ENCODE assay signal across 8 cellular contexts in genomic region chr17:68035523-68036303, GRCh38. TPM values are rescaled to one million over a fixed set of nuclear protein-coding genes. Genes with fewer than 3 reads are reported as not detected.
DNase-seq lines count a peak whose midpoint lies in the region; ATAC-seq, FAIRE-seq and TF ChIP-seq lines count a peak whose summit lies in the region.

KPNA2 (plus strand) TSS chr17:68035735; CDS start chr17:68037133, 1,398 bp downstream.

- peak within 1 kb of the TSS; percentile 90 for H3K27ac ChIP-seq in CD4-positive, CD25-positive, alpha-beta regulatory T cell (ENCODE audit: insufficient read depth, low read length, poor library complexity, severe bottlenecking)
- H3K27ac ChIP-seq in HepG2 (ENCODE audit: extremely low read length, insufficient read depth, low read length) = peak within 1 kb of the TSS; percentile 97

- POLR2A ChIA-PET in HepG2 (lab: Yijun Ruan, JAX) = interaction anchor here (0.6 to 2.7 kb wide), 17 partner anchors 10 to 435 kb away, joined by 3 to 44 read pairs (median 4); partner anchors contain the start of gene NOL11

- H3K4me1 Mint-ChIP-seq in CD4-positive, CD25-positive, alpha-beta regulatory T cell = peaks cover 3 to 23% (median 16%) of the 10 kb centered on the region in 4 donors

- intact Hi-C loops in HepG2 (cut with micrococcal nuclease; ENCODE audit: unreplicated experiment) = loop anchor here (2.0 to 10.0 kb wide), 2 partner anchors 15 to 419 kb away; partner anchors contain the start of gene WIPI1

- FAIRE-seq in HepG2 (lab: Jason Lieb, UNC) = peak; percentile 82

- peak within 1 kb of the TSS; percentile 24 for H2AFZ ChIP-seq in HepG2 (ENCODE audit: low read length)

- TF ChIP-seq POLR2A in HepG2 (IDR thresholded peaks at IDR 0.05; ENCODE audit: insufficient read depth in 1 of 2, low read depth in 2 of 2, low read length in 2 of 2) = peak; percentile 97 to 98

- peaks cover 40% of the 10 kb centered on the region for H3K79me2 ChIP-seq in HepG2 (ENCODE audit: insufficient read depth, low read length)

- H3K4me3 ChIP-seq in CD4-positive, CD25-positive, alpha-beta regulatory T cell (ENCODE audit: low read depth, low read length) = peak within 1 kb of the TSS; percentile 94
- peak within 1 kb of the TSS; percentile 81 to 98 (median 93) for H3K4me3 ChIP-seq in HepG2 (replicated peaks in 1 of 3; ENCODE audit: insufficient read depth in 1 of 3, low read depth in 2 of 3, low read length in 3 of 3)

- H3K36me3 Mint-ChIP-seq in CD4-positive, CD25-positive, alpha-beta regulatory T cell = peaks cover 6% of the 10 kb centered on the region

- BruUV-seq in HepG2 (replicated peaks; lab: Mats Ljungman, UMichigan) = TSS peak; percentile 76

- TF ChIP-seq EP300 in HepG2 (IDR thresholded peaks at IDR 0.05; ENCODE audit: low read depth in 2 of 2, low read length in 2 of 2) = peak in 1 of 2 experiments; percentile 78; a peak in 2 of 4 replicates
- no peak for TF ChIP-seq EP300 in HepG2 (CRISPR knock-in tag; IDR thresholded peaks at IDR 0.05; ENCODE audit: borderline replicate concordance)

- H4K20me1 ChIP-seq in HepG2 (ENCODE audit: insufficient read depth, low read length) = 0 out of 2 replicates have a peak, but pooled peaks cover 7% of the 10 kb centered on the region

- peak within 1 kb of the TSS; percentile 91 to 99 (median 96) for H3K4me3 Mint-ChIP-seq in CD4-positive, CD25-positive, alpha-beta regulatory T cell

- no peaks in the 10 kb centered on the region for H3K27me3 ChIP-seq in CD4-positive, CD25-positive, alpha-beta regulatory T cell (ENCODE audit: control insufficient read depth, insufficient read depth, low read length)
- no peaks in the 10 kb centered on the region; a peak in 1 of 5 replicates for H3K27me3 ChIP-seq in HepG2 (ENCODE audit: control insufficient read depth in 1 of 2, insufficient read depth in 2 of 2, low read length in 2 of 2)

- H3K9ac ChIP-seq in HepG2 (ENCODE audit: insufficient read depth, low read depth, low read length) = peak within 1 kb of the TSS; percentile 100

- peak within 1 kb of the TSS; percentile 76 for H3K4me2 ChIP-seq in HepG2 (ENCODE audit: low read depth, low read length)

- CTCF ChIA-PET in HepG2 (lab: Yijun Ruan, JAX; ENCODE audit: low intra/inter-chr PET ratio, low total read pairs) = no interaction called here

- H3K9me3 ChIP-seq in CD4-positive, CD25-positive, alpha-beta regulatory T cell (ENCODE audit: control insufficient read depth in 2 of 2, low read length in 2 of 2) = no peaks in the 10 kb centered on the region
- no peaks in the 10 kb centered on the region for H3K9me3 ChIP-seq in HepG2 (ENCODE audit: low read length)

- TF ChIP-seq RAD21 in HepG2 (CRISPR knock-in tag; IDR thresholded peaks at IDR 0.05) = peak; percentile 71

- H3K36me3 ChIP-seq in CD4-positive, CD25-positive, alpha-beta regulatory T cell (ENCODE audit: control insufficient read depth, insufficient read depth, low read length) = peaks cover 14% of the 10 kb centered on the region
- H3K36me3 ChIP-seq in HepG2 (replicated peaks in 1 of 2; ENCODE audit: control insufficient read depth in 1 of 2, insufficient read depth in 2 of 2, low read length in 2 of 2) = peaks cover 11 to 34% of the 10 kb centered on the region in 2 experiments

- DNase-seq in CD4-positive, CD25-positive, alpha-beta regulatory T cell = peak; percentile 90 to 98 (median 95)
- DNase-seq in NCI-H82 (lab: John Stamatoyannopoulos, UW) (peak; percentile 100), dermis microvascular lymphatic vessel endothelial cell (ENCODE audit: low read depth in 2 of 2) (peak; percentile 98), HepG2 (ENCODE audit: low spot score) (peak; percentile 99)
- DNase-seq in activated CD4-positive, alpha-beta T cell treated with anti-CD3 and anti-CD28 coated beads, Interleukin-2, amount 50 U/mL, for 48 hours = peak; percentile 89 to 92
- DNase-seq in stimulated activated CD4-positive, alpha-beta T cell treated with anti-CD3 and anti-CD28 coated beads, Interleukin-2, amount 100 ng/mL, for 48 hours = peak; percentile 83 to 87

- ATAC-seq in CD4-positive, CD25-positive, alpha-beta regulatory T cell (ENCODE audit: low read depth in 2 of 2) = peak; percentile 89 to 91
- ATAC-seq in GM19452 (IDR thresholded peaks at IDR 0.05; ENCODE audit: unreplicated experiment) (peak; percentile 91), HG03575 (IDR thresholded peaks at IDR 0.05; ENCODE audit: extremely low read depth, insufficient number of reproducible peaks, low FRiP score, unreplicated experiment) (peak; percentile 49), HepG2 (peak; percentile 94)

- TF ChIP-seq CTCF in HepG2 (CRISPR knock-in tag; IDR thresholded peaks at IDR 0.05) = no peak

- peaks cover 14% of the 10 kb centered on the region for H3K4me1 ChIP-seq in CD4-positive, CD25-positive, alpha-beta regulatory T cell (ENCODE audit: control insufficient read depth, insufficient read depth, low read length, poor library complexity, severe bottlenecking)
- peaks cover 56% of the 10 kb centered on the region for H3K4me1 ChIP-seq in HepG2 (ENCODE audit: insufficient read depth, low read length)

- WGBS in HepG2 (ENCODE audit: low lambda C conversion rate) = 1% methylated on average over 42 of the region's 72 CpGs

- peak within 1 kb of the TSS; percentile 93 to 95 (median 94) for H3K27ac Mint-ChIP-seq in CD4-positive, CD25-positive, alpha-beta regulatory T cell

- peaks cover 0 to 2% (median 0%) of the 10 kb centered on the region in 7 donors for H3K9me3 Mint-ChIP-seq in CD4-positive, CD25-positive, alpha-beta regulatory T cell

- in situ Hi-C loops in HepG2 (cut with HindIII; ENCODE audit: extremely low pct_ligation_motif_present, low pct_unique_long_range_greater_than_20kb) = no loop called here

- H3K27me3 Mint-ChIP-seq in CD4-positive, CD25-positive, alpha-beta regulatory T cell = peaks cover 4% of the 10 kb centered on the region

TF ChIP-seq in HepG2, 621 proteins besides CTCF, POLR2A, EP300 and RAD21 (continues in another document):
- TF ChIP-seq NFE2L1 (CRISPR knock-in tag; IDR thresholded peaks at IDR 0.05; ENCODE audit: borderline replicate concordance) = peak; percentile 91; the same call in 1 of the 2 replicates
- no peak for TF ChIP-seq ADNP (CRISPR knock-in tag; IDR thresholded peaks at IDR 0.05)
- TF ChIP-seq ZNF577 (CRISPR knock-in tag; IDR thresholded peaks at IDR 0.05; ENCODE audit: borderline replicate concordance, low read depth) = no peak
- peak; percentile 27 for TF ChIP-seq NAIF1 (CRISPR knock-in tag; IDR thresholded peaks at IDR 0.05; ENCODE audit: borderline replicate concordance)
- peak; percentile 77 for TF ChIP-seq ZNF232 (CRISPR knock-in tag; IDR thresholded peaks at IDR 0.05; ENCODE audit: borderline replicate concordance)
- TF ChIP-seq FOXA1 (IDR thresholded peaks at IDR 0.05) = no peak
- peak; percentile 24; the same call in 1 of the 2 replicates for TF ChIP-seq FOXA1 (CRISPR knock-in tag; IDR thresholded peaks at IDR 0.05)
- TF ChIP-seq ATRX (CRISPR knock-in tag; IDR thresholded peaks at IDR 0.05; ENCODE audit: borderline replicate concordance) = no peak
- TF ChIP-seq RFX3 (CRISPR knock-in tag; IDR thresholded peaks at IDR 0.05) = no peak
- 0 out of 2 replicates have a peak, but pooled peaks have one; percentile 37 for TF ChIP-seq ZBTB49 (CRISPR knock-in tag; IDR thresholded peaks at IDR 0.05; ENCODE audit: borderline replicate concordance)
- no peak; the same call in 1 of the 2 replicates for TF ChIP-seq ZKSCAN1 (IDR thresholded peaks at IDR 0.05; ENCODE audit: low read length)

RNA-seq across cellular contexts. Expression of gene KPNA2, which starts in this region (rescaled TPM):
- total RNA-seq in CD4-positive, CD25-positive, alpha-beta regulatory T cell = 99.3 TPM
- 10 to 100 TPM; 29.4 to 35.4 (median 31.5) TPM for polyA plus RNA-seq in CD4-positive, CD25-positive, alpha-beta regulatory T cell
- total RNA-seq in dermis microvascular lymphatic vessel endothelial cell (89.0 and 103 TPM in 2 replicates), HepG2 (2016; rRNA removed; fragmentation: Illumina TruSeq; extraction: Trizol) (305 and 410 TPM in 2 replicates)
- total RNA-seq in HepG2 (2016; cell fraction: cytosol; rRNA removed; fragmentation: Illumina TruSeq; extraction: Trizol; ENCODE audit: low read depth) = 130 and 151 TPM in 2 replicates
- 293 and 395 TPM in 2 replicates for total RNA-seq in HepG2 (2016; cell fraction: insoluble cytoplasmic fraction; rRNA removed; fragmentation: Illumina TruSeq; extraction: Trizol)
- 181 and 208 TPM in 2 replicates for total RNA-seq in HepG2 (2016; cell fraction: membrane; rRNA removed; fragmentation: Illumina TruSeq; extraction: Trizol)
- total RNA-seq in HepG2 (2016; cell fraction: nucleus; rRNA removed; fragmentation: Illumina TruSeq; extraction: Trizol) = 176 and 216 TPM in 2 replicates
- 76.7 and 111 TPM in 2 replicates for polyA plus RNA-seq in HepG2 (2011; rRNA removed)
- polyA plus RNA-seq in HepG2 (2011; cell fraction: cytosol; rRNA removed) = 89.6 and 93.6 TPM in 2 replicates
- polyA plus RNA-seq in HepG2 (2011; cell fraction: nucleus; rRNA removed) = 62.8 and 68.9 TPM in 2 replicates
- polyA plus RNA-seq in HepG2 (2012) = 104 and 144 TPM in 2 replicates
- polyA plus RNA-seq in HepG2 (2016; cell fraction: cytosol; fragmentation: Illumina TruSeq; extraction: Trizol; ENCODE audit: low read depth) = 63.3 and 66.0 TPM in 2 replicates
- polyA plus RNA-seq in HepG2 (2016; cell fraction: insoluble cytoplasmic fraction; fragmentation: Illumina TruSeq; extraction: Trizol; ENCODE audit: low read depth) = 396 and 415 TPM in 2 replicates
- polyA plus RNA-seq in HepG2 (2016; cell fraction: membrane; fragmentation: Illumina TruSeq; extraction: Trizol; ENCODE audit: low read depth) = 85.9 and 88.8 TPM in 2 replicates
- 251 and 259 TPM in 2 replicates for polyA plus RNA-seq in HepG2 (2016; cell fraction: nucleus; fragmentation: Illumina TruSeq; extraction: Trizol; ENCODE audit: insufficient read depth, low read depth)
- polyA minus RNA-seq in HepG2 (2011; rRNA and poly(A)+ RNA removed; ENCODE audit: low replicate concordance) = 207 and 617 TPM in 2 replicates
- 122 and 150 TPM in 2 replicates for polyA minus RNA-seq in HepG2 (2011; cell fraction: cytosol; rRNA and poly(A)+ RNA removed)
- polyA minus RNA-seq in HepG2 (2011; cell fraction: nucleus; rRNA and poly(A)+ RNA removed) = 120 and 124 TPM in 2 replicates

Comparison
In these comparisons a context has a peak if more than half of its experiments do, and no peak if none do; other contexts are left out.
1. Peak in every context shown above with its lines: DNase-seq, ATAC-seq, H3K4me3 ChIP-seq and H3K27ac ChIP-seq.